ENCODE assay signal across 26 cellular contexts in the genomic region with DNA sequence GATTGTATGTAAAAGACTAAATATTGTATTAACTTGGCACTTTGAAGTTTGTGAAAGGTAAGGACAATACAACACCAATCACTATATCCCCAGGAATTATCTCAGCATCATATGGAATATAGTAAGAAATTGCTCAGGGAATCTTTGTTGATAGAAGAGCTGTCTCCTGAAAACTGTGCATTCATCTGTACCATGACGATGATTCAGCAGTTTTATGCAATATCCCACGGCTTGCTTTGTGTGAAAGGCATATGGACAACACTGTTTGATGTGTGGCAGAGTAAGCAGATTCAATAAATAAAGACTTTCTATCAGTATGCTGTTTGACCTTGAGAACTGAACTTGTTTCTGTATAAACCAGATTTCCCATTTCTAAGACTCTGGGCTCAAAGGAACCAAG.
"Had no signal": no experiment of that assay in that cellular context is flagged by ENCODE, and none has a peak within 500 bp of the region (broad histone marks: within the 10 kb centered on the region; RNA-seq: fewer than 3 reads in every experiment).

No MANE protein-coding gene starts in this region.

- H3K9me3 ChIP-seq: colonic mucosa, heart left ventricle, lower lobe of right lung, psoas muscle, spleen, tibial nerve had no signal

- FAIRE-seq: TTC549 had no signal

- H3K27ac ChIP-seq: colonic mucosa, heart left ventricle, lower lobe of right lung, neural progenitor cell, parathyroid adenoma, psoas muscle, spleen, tibial nerve had no signal

- DNase-seq: activated CD4-positive, alpha-beta T cell treated with anti-CD3 and anti-CD28 coated beads, Interleukin-2, amount 50 U/mL, for 1 hour; activated CD8-positive, alpha-beta memory T cell treated with anti-CD3 and anti-CD28 coated beads, Interleukin-2, amount 10 ng/mL, durations not matched to agents 7 days and 5 days; activated CD8-positive, alpha-beta T cell treated with anti-CD3 and anti-CD28 coated beads, Interleukin-2, amount 10 ng/mL, durations not matched to agents 7 days and 5 days; activated T-cell treated with anti-CD3 and anti-CD28 coated beads, Interleukin-2, amount 50 U/mL, for 48 hours; colonic mucosa; dorsolateral prefrontal cortex; effector memory CD4-positive, alpha-beta T cell; erythroblast; heart left ventricle; hypothalamus; immature natural killer cell; kidney glomerular epithelial cell; lower lobe of right lung; mesendoderm; natural killer cell; occipital lobe; psoas muscle; spleen; stimulated activated naive CD4-positive, alpha-beta T cell treated with Interleukin-2 at 50 U/mL for 16 hours; T-helper 9 cell had no signal

- H2AFZ ChIP-seq: neural progenitor cell, parathyroid adenoma had no signal

- H3K4me2 ChIP-seq: neural progenitor cell had no signal

- ATAC-seq: activated CD8-positive, alpha-beta memory T cell treated with anti-CD3 and anti-CD28 coated beads, Interleukin-2, amount 10 ng/mL, durations not matched to agents 7 days and 5 days; activated CD8-positive, alpha-beta T cell treated with anti-CD3 and anti-CD28 coated beads, Interleukin-2, amount 10 ng/mL, durations not matched to agents 7 days and 5 days; activated naive CD4-positive, alpha-beta T cell treated with anti-CD3 and anti-CD28 coated beads, Interleukin-2, amount 50 U/mL, for 72 hours; heart left ventricle; natural killer cell; psoas muscle; WTC11 had no signal

- H3K27me3 ChIP-seq: colonic mucosa, dorsolateral prefrontal cortex, heart left ventricle, neural progenitor cell, spleen, tibial nerve had no signal

- H3K9ac ChIP-seq: neural progenitor cell, parathyroid adenoma had no signal

- H3K4me3 ChIP-seq: colonic mucosa, dorsolateral prefrontal cortex, heart left ventricle, lower lobe of right lung, neural progenitor cell, psoas muscle, spleen, tibial nerve had no signal

- H3K4me1 ChIP-seq: colonic mucosa, lower lobe of right lung, parathyroid adenoma, spleen, tibial nerve had no signal

- H3K36me3 ChIP-seq: colonic mucosa, heart left ventricle, lower lobe of right lung, neural progenitor cell, spleen, tibial nerve had no signal
